19 cellular contexts compared by ENCODE assay signal in the genomic region with DNA sequence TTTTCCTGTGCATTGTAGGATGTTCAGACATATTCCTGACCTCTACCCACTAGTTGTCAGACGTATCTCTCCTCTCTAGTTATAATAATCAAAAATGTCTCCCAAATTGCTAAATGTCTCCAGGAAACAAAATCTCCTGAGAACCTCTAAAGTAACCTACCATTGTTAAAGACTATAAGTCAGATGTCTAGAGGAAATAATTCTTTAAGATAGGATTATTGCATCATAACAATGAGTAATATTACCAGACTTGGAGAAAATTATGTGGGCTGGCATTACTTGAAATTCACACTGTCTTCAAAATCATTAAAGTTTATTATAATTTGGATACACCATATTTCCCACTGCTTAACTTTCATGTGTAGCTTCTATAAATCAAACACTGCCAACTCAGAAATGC.
DNase-seq lines count a peak whose midpoint lies in the region; ATAC-seq and TF ChIP-seq lines count a peak whose summit lies in the region.
"Had no signal": no experiment of that assay in that cellular context is flagged by ENCODE, and none has a peak within 500 bp of the region (broad histone marks: within the 10 kb centered on the region; RNA-seq: fewer than 3 reads in every experiment).

No MANE protein-coding gene starts in this region.

- no peaks in the 10 kb centered on the region for H3F3A ChIP-seq in MM.1S (ENCODE audit: insufficient read depth, low read length)

- no peaks in the 10 kb centered on the region for H3K36me3 Mint-ChIP-seq in chondrocyte (ENCODE audit: low read depth)

- H3K9me3 Mint-ChIP-seq in chondrocyte (ENCODE audit: low read depth) = no peaks in the 10 kb centered on the region

- H3K14ac ChIP-seq in neuronal stem cell (ENCODE audit: low read length) = no peak overlapping the region

- H4K8ac ChIP-seq in neuronal stem cell (ENCODE audit: low read depth, low read length) = no peak overlapping the region

- no peaks in the 10 kb centered on the region for H4K20me1 ChIP-seq in MM.1S (ENCODE audit: insufficient read depth, low read length)

- no peaks in the 10 kb centered on the region for H3K9me2 ChIP-seq in MM.1S (replicated peaks; ENCODE audit: insufficient read depth, low read length)

- TF ChIP-seq CTCF in MM.1S (IDR thresholded peaks at IDR 0.05; ENCODE audit: low read length) (no peak), chondrocyte (IDR thresholded peaks at IDR 0.05) (no peak)

- H3K27ac ChIP-seq in MM.1S (ENCODE audit: low read length) (no peak overlapping the region), neuronal stem cell (replicated peaks; ENCODE audit: low read length) (no peak overlapping the region)
- H3K27ac ChIP-seq: A549, Peyer's patch had no signal

- H3K9ac ChIP-seq in MM.1S (ENCODE audit: low read length) = no peak overlapping the region
- no peak overlapping the region for H3K9ac ChIP-seq in neuronal stem cell (ENCODE audit: low read depth, low read length, poor library complexity)

- H3K27me3 ChIP-seq in MM.1S (replicated peaks; ENCODE audit: insufficient read depth, low read length) = no peaks in the 10 kb centered on the region
- H3K27me3 ChIP-seq in neuronal stem cell (ENCODE audit: control insufficient read depth in 3 of 3, insufficient read depth in 3 of 3, low read depth in 1 of 3, low read length in 3 of 3) = no peaks in the 10 kb centered on the region
- H3K27me3 ChIP-seq: MG63, Peyer's patch had no signal

- H3K4ac ChIP-seq in neuronal stem cell (ENCODE audit: low read length) = no peak overlapping the region

- H3K4me3 ChIP-seq in MM.1S (ENCODE audit: low read length) = no peak overlapping the region
- H3K4me3 ChIP-seq in neuronal stem cell (ENCODE audit: low read length in 2 of 2) = no peak overlapping the region
- H3K4me3 ChIP-seq: A549, GM12878, MG63, Peyer's patch had no signal

- no peak overlapping the region for H2BK12ac ChIP-seq in neuronal stem cell (ENCODE audit: low read length)

- DNase-seq in EH (ENCODE audit: low read depth) (peak; percentile 6), MM.1S (no peak), chondrocyte (ENCODE audit: low spot score) (no peak), iris pigment epithelial cell (ENCODE audit: low read depth) (peak; percentile 32), neuronal stem cell (ENCODE audit: low spot score) (no peak)
- DNase-seq in activated CD4-positive, alpha-beta T cell treated with anti-CD3 and anti-CD28 coated beads, Interleukin-2, amount 50 U/mL, for 1 hour = no peak
- DNase-seq: C1 segment of cervical spinal cord, DMS79 treated with DMSO at 0.1 percent for 48 hours, GDM1, GOT3, MG63, NCI-H1092 treated with DMSO at 0.1 percent for 48 hours, NCI-H2081 treated with DMSO at 0.1 percent for 48 hours, NCI-H510A treated with DMSO at 0.1 percent for 48 hours, Peyer's patch, Right ventricle myocardium superior had no signal

- no peaks in the 10 kb centered on the region for H3K27me3 Mint-ChIP-seq in chondrocyte (ENCODE audit: low read depth)

- peaks cover 13% of the 10 kb centered on the region for H3K4me1 Mint-ChIP-seq in chondrocyte (ENCODE audit: low read depth)

- no peaks in the 10 kb centered on the region for H3K36me3 ChIP-seq in MM.1S (replicated peaks; ENCODE audit: insufficient read depth, low read length)
- no peaks in the 10 kb centered on the region for H3K36me3 ChIP-seq in neuronal stem cell (replicated peaks in 1 of 2; ENCODE audit: control insufficient read depth in 2 of 2, insufficient read depth in 2 of 2, low read length in 2 of 2)
- H3K36me3 ChIP-seq: MG63, Peyer's patch had no signal

- H3K4me2 ChIP-seq in MM.1S (ENCODE audit: low read depth, low read length) (peak overlapping the region; percentile 72; the same call in 1 of the 2 replicates), neuronal stem cell (ENCODE audit: insufficient read depth, low read length, poor library complexity, severe bottlenecking) (no peak overlapping the region)
- H3K4me2 ChIP-seq: A549 had no signal

- H3K4me3 Mint-ChIP-seq in chondrocyte (ENCODE audit: unreplicated experiment) = no peak overlapping the region

- no peaks in the 10 kb centered on the region for H3K79me1 ChIP-seq in neuronal stem cell (ENCODE audit: low read depth, low read length)

- ATAC-seq in GM21619 (IDR thresholded peaks at IDR 0.05; ENCODE audit: unreplicated experiment) = no peak
- ATAC-seq: A549, GM12878 had no signal

- H2BK5ac ChIP-seq in neuronal stem cell (ENCODE audit: low read length) = no peak overlapping the region

- no peaks in the 10 kb centered on the region for H3K79me2 ChIP-seq in MM.1S (ENCODE audit: low read length)

- H3K27ac Mint-ChIP-seq in chondrocyte (ENCODE audit: unreplicated experiment) = peak overlapping the region; percentile 32

- H3K18ac ChIP-seq in neuronal stem cell (ENCODE audit: low read length) = no peak overlapping the region

- WGBS in neuronal stem cell (ENCODE audit: extremely low coverage in 2 of 2, insufficient read length in 2 of 2, insufficient replicate concordance in 1 of 2), 2 donors = no CpG with 5 or more reads among the region's 1 CpG

- H3K23ac ChIP-seq in neuronal stem cell (ENCODE audit: low read depth, low read length, poor library complexity) = no peak overlapping the region

- peaks cover 7% of the 10 kb centered on the region; the same call in 1 of the 2 replicates for H3K4me1 ChIP-seq in MM.1S (ENCODE audit: low read length)
- H3K4me1 ChIP-seq in neuronal stem cell (ENCODE audit: control insufficient read depth in 2 of 2, insufficient read depth in 1 of 2, low read depth in 1 of 2, low read length in 2 of 2) = peaks cover 3 to 10% of the 10 kb centered on the region in 2 donors
- H3K4me1 ChIP-seq: A549, Peyer's patch had no signal

- H4K91ac ChIP-seq in neuronal stem cell (ENCODE audit: low read depth, low read length, poor library complexity) = no peak overlapping the region

- H2AFZ ChIP-seq in MM.1S (ENCODE audit: low read length) = no peak overlapping the region; the same call in 1 of the 2 replicates
- H2AFZ ChIP-seq in neuronal stem cell (ENCODE audit: low read length) = no peak overlapping the region

- H2BK15ac ChIP-seq in neuronal stem cell (ENCODE audit: low read length) = no peak overlapping the region

- H3K9me3 ChIP-seq in MM.1S (replicated peaks; ENCODE audit: insufficient read depth, low read length) = no peaks in the 10 kb centered on the region
- no peaks in the 10 kb centered on the region for H3K9me3 ChIP-seq in neuronal stem cell (replicated peaks in 1 of 2; ENCODE audit: control insufficient read depth in 2 of 2, insufficient read depth in 1 of 2, low read depth in 1 of 2, low read length in 2 of 2)
- H3K9me3 ChIP-seq: A549, MG63, Peyer's patch had no signal

- H2AK5ac ChIP-seq in neuronal stem cell (ENCODE audit: low read depth, low read length) = no peak overlapping the region

- no peak overlapping the region for H2BK120ac ChIP-seq in neuronal stem cell (ENCODE audit: low read depth, low read length)

Comparison
In these comparisons a context has a peak if more than half of its experiments do, and no peak if none do; other contexts are left out.
1. DNase-seq: peak in EH (single experiment) and iris pigment epithelial cell (single experiment); none in MM.1S (single experiment), chondrocyte (single experiment), activated CD4-positive, alpha-beta T cell treated with anti-CD3 and anti-CD28 coated beads, Interleukin-2, amount 50 U/mL, for 1 hour (single experiment) and neuronal stem cell (single experiment).